In genomic region chr11:44454686-44455085, GRCh38 we compare ENCODE assay signal across 20 cellular contexts.
"Had no signal": no experiment of that assay in that cellular context is flagged by ENCODE, and none has a peak within 500 bp of the region (broad histone marks: within the 10 kb centered on the region; RNA-seq: fewer than 3 reads in every experiment).

No MANE protein-coding gene starts in this region.

- H3K27ac ChIP-seq: body of pancreas, VCaP had no signal

- H3K4me3 ChIP-seq: body of pancreas, K562 had no signal

- H3K27me3 ChIP-seq: body of pancreas had no signal

- ATAC-seq: body of pancreas, K562, PC-3 had no signal

- H3K4me1 ChIP-seq: body of pancreas had no signal

- DNase-seq: activated CD4-positive, alpha-beta memory T cell treated with anti-CD3 and anti-CD28 coated beads for 36 hours; activated CD4-positive, alpha-beta T cell treated with anti-CD3 and anti-CD28 coated beads, Interleukin-2, amount 10 ng/mL, durations not matched to agents 7 days and 5 days; activated CD4-positive, CD25-positive, alpha-beta regulatory T cell; activated effector memory CD4-positive, alpha-beta T cell treated with Interleukin-2 at 50 U/mL for 16 hours; activated naive CD4-positive, alpha-beta T cell; activated T-cell treated with anti-CD3 and anti-CD28 coated beads, Interleukin-2, amount 50 U/mL, for 24 hours; aorta; body of pancreas; Karpas-422; NCI-H1105 treated with DMSO at 0.1 percent for 48 hours; NCI-H1436 treated with DMSO at 0.1 percent for 48 hours; NCI-H187; NCI-H2081; NCI-H510A treated with DMSO at 0.1 percent for 48 hours; NCI-H69; PC-3; SIG-M5; T-helper 1 cell had no signal

- H3K9me3 ChIP-seq: body of pancreas had no signal
